ENCODE assay signal across 12 cellular contexts in the genomic region with DNA sequence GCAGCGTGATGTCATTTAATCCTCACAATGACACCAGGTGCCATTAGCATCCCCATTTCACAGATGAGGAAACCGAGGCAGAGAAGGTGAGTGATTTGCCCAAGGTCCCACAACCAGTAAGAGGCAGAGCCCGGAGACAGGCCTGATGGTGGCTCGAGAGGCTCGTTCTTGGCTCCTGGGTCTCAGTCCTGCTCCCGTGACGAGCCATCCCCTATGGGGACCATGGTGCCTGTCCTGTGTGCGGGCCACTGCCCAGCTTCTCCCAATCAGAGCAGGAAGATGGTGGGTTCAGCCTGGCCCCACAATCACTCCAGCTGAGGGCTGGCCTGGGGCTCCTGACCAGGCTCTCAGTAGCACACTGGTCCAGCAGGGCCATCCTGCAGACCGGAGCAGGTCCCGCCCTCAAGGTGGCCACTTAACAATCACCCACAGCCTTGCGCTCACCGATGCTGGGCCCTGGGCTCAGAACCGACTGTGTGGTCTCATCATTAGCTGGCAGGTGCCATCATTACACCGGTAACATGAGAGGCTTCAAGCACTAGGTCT. TPM values are rescaled to one million over a fixed set of nuclear protein-coding genes. Genes with fewer than 3 reads are reported as not detected.
A peak's percentile ranks its signal among the peaks of the same experiment; 100 is the strongest.
DNase-seq lines count a peak whose midpoint lies in the region; ATAC-seq, FAIRE-seq and TF ChIP-seq lines count a peak whose summit lies in the region.
"Had no signal": no experiment of that assay in that cellular context is flagged by ENCODE, and none has a peak within 500 bp of the region (broad histone marks: within the 10 kb centered on the region; RNA-seq: fewer than 3 reads in every experiment).

No MANE protein-coding gene starts in this region.

- no peak overlapping the region for H2AFZ ChIP-seq in HepG2 (ENCODE audit: low read length)
- H2AFZ ChIP-seq in neural progenitor cell (replicated peaks), result no peak overlapping the region

- ATAC-seq in HepG2 (no peak), right lobe of liver (no peak), HG03095 (IDR thresholded peaks at IDR 0.05; ENCODE audit: unreplicated experiment) (no peak), GM21390 (IDR thresholded peaks at IDR 0.05; ENCODE audit: unreplicated experiment) (no peak)

- FAIRE-seq in HepG2 (lab: Jason Lieb, UNC), result no peak

- H3K36me3 Mint-ChIP-seq in endodermal cell (ENCODE audit: low read depth) (no peaks in the 10 kb centered on the region), neural progenitor cell (no peaks in the 10 kb centered on the region)

- H3K4me3 Mint-ChIP-seq in endodermal cell, result no peak overlapping the region
- peak overlapping the region; percentile 54 for H3K4me3 Mint-ChIP-seq in neural progenitor cell

- H3K4me2 ChIP-seq in HepG2 (ENCODE audit: low read depth, low read length) (peak overlapping the region; percentile 52), neural progenitor cell (no peak overlapping the region)

- TF ChIP-seq POLR2A in HepG2 (IDR thresholded peaks at IDR 0.05; ENCODE audit: insufficient read depth in 1 of 2, low read depth in 2 of 2, low read length in 2 of 2), result no peak
- no peak for TF ChIP-seq POLR2A in right lobe of liver (IDR thresholded peaks at IDR 0.05)

- H3K9me3 Mint-ChIP-seq in endodermal cell (peaks cover 10% of the 10 kb centered on the region), neural progenitor cell (no peaks in the 10 kb centered on the region)

- peak overlapping the region; percentile 56 for H3K9ac ChIP-seq in HepG2 (ENCODE audit: insufficient read depth, low read depth, low read length)
- no peak overlapping the region for H3K9ac ChIP-seq in endodermal cell (ENCODE audit: extremely low read depth, low read length, poor library complexity, severe bottlenecking)
- H3K9ac ChIP-seq in neural progenitor cell, result no peak overlapping the region

- DNase-seq in HepG2 (ENCODE audit: low spot score) (no peak), right lobe of liver (no peak), endodermal cell (no peak), neural progenitor cell (ENCODE audit: low spot score) (no peak), NCI-H748 treated with DMSO at 0.1 percent for 48 hours (lab: John Stamatoyannopoulos, UW) (no peak)
- no peak for DNase-seq in NK-92 treated with Interleukin-12 subunit alpha and Interleukin-12 subunit beta, amount 100 ng/mL, for 24 hours (lab: John Stamatoyannopoulos, UW)
- DNase-seq: DMS 273 treated with DMSO at 0.1 percent for 48 hours, NCI-H446, SHP77 treated with DMSO at 0.1 percent for 48 hours, testis had no signal

- BruUV-seq in HepG2 (replicated peaks; lab: Mats Ljungman, UMichigan), result no TSS peak

- H3K27me3 Mint-ChIP-seq in endodermal cell (ENCODE audit: insufficient read depth) (no peaks in the 10 kb centered on the region), neural progenitor cell (ENCODE audit: insufficient read depth, low read depth) (peaks cover 8% of the 10 kb centered on the region)

- peaks cover 8% of the 10 kb centered on the region for H3F3A ChIP-seq in neural progenitor cell (ENCODE audit: low read depth)

- in situ Hi-C loops in HepG2 (cut with HindIII; ENCODE audit: extremely low pct_ligation_motif_present, low pct_unique_long_range_greater_than_20kb), result no loop called here

- TF ChIP-seq EP300 in HepG2 (IDR thresholded peaks at IDR 0.05; ENCODE audit: low read depth in 2 of 2, low read length in 2 of 2) (no peak), HepG2 (CRISPR knock-in tag; IDR thresholded peaks at IDR 0.05; ENCODE audit: borderline replicate concordance) (no peak)

- H3K27ac Mint-ChIP-seq in endodermal cell (no peak overlapping the region), neural progenitor cell (peak overlapping the region; percentile 97)

- 0 out of 2 replicates have a peak, but pooled peaks have one; percentile 12 for TF ChIP-seq RAD21 in HepG2 (CRISPR knock-in tag; IDR thresholded peaks at IDR 0.05)

- peak overlapping the region in 1 of 3 experiments; percentile 18; a peak in 1 of 6 replicates for H3K4me3 ChIP-seq in HepG2 (replicated peaks in 1 of 3; ENCODE audit: insufficient read depth in 1 of 3, low read depth in 2 of 3, low read length in 3 of 3)
- H3K4me3 ChIP-seq in right lobe of liver, result no peak overlapping the region
- H3K4me3 ChIP-seq in endodermal cell (ENCODE audit: low read length), result no peak overlapping the region
- H3K4me3 ChIP-seq in neural progenitor cell, result no peak overlapping the region
- H3K4me3 ChIP-seq: testis had no signal

- H3K9me3 ChIP-seq in HepG2 (ENCODE audit: low read length) (no peaks in the 10 kb centered on the region), right lobe of liver (no peaks in the 10 kb centered on the region), endodermal cell (ENCODE audit: control insufficient read depth, low read length) (no peaks in the 10 kb centered on the region), neural progenitor cell (ENCODE audit: low read depth) (no peaks in the 10 kb centered on the region)
- H3K9me3 ChIP-seq: testis had no signal

- H3K27ac ChIP-seq in HepG2 (ENCODE audit: extremely low read length, insufficient read depth, low read length) (peak overlapping the region; percentile 74), right lobe of liver (no peak overlapping the region), endodermal cell (ENCODE audit: low read depth, low read length) (peak overlapping the region; percentile 67), neural progenitor cell (no peak overlapping the region)
- H3K27ac ChIP-seq: testis had no signal

- no peaks in the 10 kb centered on the region for H3K27me3 ChIP-seq in HepG2 (ENCODE audit: control insufficient read depth in 1 of 2, insufficient read depth in 2 of 2, low read length in 2 of 2)
- no peaks in the 10 kb centered on the region for H3K27me3 ChIP-seq in right lobe of liver
- no peaks in the 10 kb centered on the region for H3K27me3 ChIP-seq in endodermal cell (ENCODE audit: control insufficient read depth, insufficient read depth, low read length, poor library complexity, severe bottlenecking)
- no peaks in the 10 kb centered on the region for H3K27me3 ChIP-seq in neural progenitor cell
- H3K27me3 ChIP-seq: testis had no signal

- no peaks in the 10 kb centered on the region for H3K36me3 ChIP-seq in HepG2 (replicated peaks in 1 of 2; ENCODE audit: control insufficient read depth in 1 of 2, insufficient read depth in 2 of 2, low read length in 2 of 2)
- H3K36me3 ChIP-seq in right lobe of liver, result no peaks in the 10 kb centered on the region
- no peaks in the 10 kb centered on the region for H3K36me3 ChIP-seq in endodermal cell (ENCODE audit: control insufficient read depth, insufficient read depth, low read length)
- no peaks in the 10 kb centered on the region for H3K36me3 ChIP-seq in neural progenitor cell

- TF ChIP-seq CTCF in HepG2 (CRISPR knock-in tag; IDR thresholded peaks at IDR 0.05) (no peak), right lobe of liver (IDR thresholded peaks at IDR 0.05) (no peak), endodermal cell (conservative IDR thresholded peaks at IDR 0.05) (no peak), neural progenitor cell (IDR thresholded peaks at IDR 0.05) (no peak)

- H4K20me1 ChIP-seq in HepG2 (ENCODE audit: insufficient read depth, low read length), result no peaks in the 10 kb centered on the region
- H4K20me1 ChIP-seq in neural progenitor cell (ENCODE audit: low read depth), result no peaks in the 10 kb centered on the region

- H3K4me1 Mint-ChIP-seq in endodermal cell (no peaks in the 10 kb centered on the region), neural progenitor cell (peaks cover 71% of the 10 kb centered on the region)

- intact Hi-C loops in HepG2 (cut with micrococcal nuclease; ENCODE audit: unreplicated experiment), result no loop called here
- intact Hi-C loops in right lobe of liver (cut with DNase I), result no loop called here

- CTCF ChIA-PET in HepG2 (lab: Yijun Ruan, JAX; ENCODE audit: low intra/inter-chr PET ratio, low total read pairs), result no interaction called here

- WGBS in HepG2 (ENCODE audit: low lambda C conversion rate), result 58% methylated on average over 2 of the region's 14 CpGs
- WGBS in right lobe of liver (ENCODE audit: insufficient coverage, low coverage, low lambda C conversion rate, missing lambda C conversion rate), result 60% methylated on average over 1 of the region's 14 CpGs
- WGBS in endodermal cell (ENCODE audit: insufficient coverage in 1 of 2, insufficient read length in 1 of 2), 2 experiments, result 92 to 93% methylated on average over 9 to 14 of the region's 14 CpGs

- POLR2A ChIA-PET in HepG2 (lab: Yijun Ruan, JAX), result interaction anchor here (0.9 to 1.5 kb wide), 2 partner anchors 8 to 25 kb away, joined by 3 to 15 read pairs; a partner anchor contains a TSS

- no peaks in the 10 kb centered on the region for H3K79me2 ChIP-seq in HepG2 (ENCODE audit: insufficient read depth, low read length)
- no peaks in the 10 kb centered on the region for H3K79me2 ChIP-seq in neural progenitor cell (ENCODE audit: low read depth)

- peaks cover 95% of the 10 kb centered on the region for H3K4me1 ChIP-seq in HepG2 (ENCODE audit: insufficient read depth, low read length)
- peaks cover 0 to 24% (median 6%) of the 10 kb centered on the region in 4 donors for H3K4me1 ChIP-seq in right lobe of liver
- no peaks in the 10 kb centered on the region for H3K4me1 ChIP-seq in endodermal cell (ENCODE audit: control insufficient read depth, insufficient read depth, low read length)
- H3K4me1 ChIP-seq in neural progenitor cell, result peaks cover 14% of the 10 kb centered on the region

RNA-seq across cellular contexts. Expression of a gene that starts 3.6 kb away (rescaled TPM):
- total RNA-seq in HepG2 (2016; rRNA removed; fragmentation: Illumina TruSeq; extraction: Trizol) (4.0 and 4.5 TPM in 2 replicates), right lobe of liver (1 to 10 TPM; 2.3 to 7.4 (median 4.4) TPM), endodermal cell (under 1 TPM in 1 of 2 donors, not detected in 1; 0.11 TPM), neural progenitor cell (ENCODE audit: low replicate concordance) (0.12 TPM in 1 of 2 replicates, not detected in the other)
- total RNA-seq in HepG2 (2016; cell fraction: cytosol; rRNA removed; fragmentation: Illumina TruSeq; extraction: Trizol; ENCODE audit: low read depth), result 0.62 and 0.91 TPM in 2 replicates
- total RNA-seq in HepG2 (2016; cell fraction: insoluble cytoplasmic fraction; rRNA removed; fragmentation: Illumina TruSeq; extraction: Trizol), result 4.3 and 4.5 TPM in 2 replicates
- total RNA-seq in HepG2 (2016; cell fraction: membrane; rRNA removed; fragmentation: Illumina TruSeq; extraction: Trizol), result 2.2 and 2.4 TPM in 2 replicates
- total RNA-seq in HepG2 (2016; cell fraction: nucleus; rRNA removed; fragmentation: Illumina TruSeq; extraction: Trizol), result 1.6 and 2.1 TPM in 2 replicates
- 5.1 and 6.7 TPM in 2 replicates for polyA plus RNA-seq in HepG2 (2011; rRNA removed)
- 2.8 and 5.9 TPM in 2 replicates for polyA plus RNA-seq in HepG2 (2011; cell fraction: cytosol; rRNA removed)
- 5.1 and 6.8 TPM in 2 replicates for polyA plus RNA-seq in HepG2 (2011; cell fraction: nucleus; rRNA removed)
- polyA plus RNA-seq in HepG2 (2012), result 2.1 and 3.2 TPM in 2 replicates
- polyA plus RNA-seq in HepG2 (2016; cell fraction: cytosol; fragmentation: Illumina TruSeq; extraction: Trizol; ENCODE audit: low read depth), result 0.81 and 0.85 TPM in 2 replicates
- 4.5 and 4.7 TPM in 2 replicates for polyA plus RNA-seq in HepG2 (2016; cell fraction: insoluble cytoplasmic fraction; fragmentation: Illumina TruSeq; extraction: Trizol; ENCODE audit: low read depth)
- 1.9 and 2.1 TPM in 2 replicates for polyA plus RNA-seq in HepG2 (2016; cell fraction: membrane; fragmentation: Illumina TruSeq; extraction: Trizol; ENCODE audit: low read depth)
- polyA plus RNA-seq in HepG2 (2016; cell fraction: nucleus; fragmentation: Illumina TruSeq; extraction: Trizol; ENCODE audit: insufficient read depth, low read depth), result 4.1 and 4.6 TPM in 2 replicates
- 7.3 and 37.4 TPM in 2 replicates for polyA minus RNA-seq in HepG2 (2011; rRNA and poly(A)+ RNA removed; ENCODE audit: low replicate concordance)
- polyA minus RNA-seq in HepG2 (2011; cell fraction: cytosol; rRNA and poly(A)+ RNA removed), result 2.2 and 3.3 TPM in 2 replicates
- 1.6 and 3.1 TPM in 2 replicates for polyA minus RNA-seq in HepG2 (2011; cell fraction: nucleus; rRNA and poly(A)+ RNA removed)
- 0.64 TPM for polyA plus RNA-seq in endodermal cell (2013, experiment 1 of 2)
- 0.41 TPM for polyA plus RNA-seq in endodermal cell (2013, experiment 2 of 2)

RNA-seq across cellular contexts. Expression of a gene that starts 9.8 kb away (rescaled TPM):
- 2.3 and 8.8 TPM in 2 replicates for total RNA-seq in HepG2 (2016; rRNA removed; fragmentation: Illumina TruSeq; extraction: Trizol)
- 3.9 and 4.4 TPM in 2 replicates for total RNA-seq in HepG2 (2016; cell fraction: cytosol; rRNA removed; fragmentation: Illumina TruSeq; extraction: Trizol; ENCODE audit: low read depth)
- 2.9 and 9.2 TPM in 2 replicates for total RNA-seq in HepG2 (2016; cell fraction: insoluble cytoplasmic fraction; rRNA removed; fragmentation: Illumina TruSeq; extraction: Trizol)
- total RNA-seq in HepG2 (2016; cell fraction: membrane; rRNA removed; fragmentation: Illumina TruSeq; extraction: Trizol), result 4.6 and 5.3 TPM in 2 replicates
- total RNA-seq in HepG2 (2016; cell fraction: nucleus; rRNA removed; fragmentation: Illumina TruSeq; extraction: Trizol), result 10.8 and 10.9 TPM in 2 replicates
- polyA plus RNA-seq in HepG2 (2011; rRNA removed), result 18.9 and 25.3 TPM in 2 replicates
- polyA plus RNA-seq in HepG2 (2011; cell fraction: cytosol; rRNA removed), result 14.1 and 18.0 TPM in 2 replicates
- 71.1 and 107 TPM in 2 replicates for polyA plus RNA-seq in HepG2 (2011; cell fraction: nucleus; rRNA removed)
- 8.1 and 8.5 TPM in 2 replicates for polyA plus RNA-seq in HepG2 (2012)
- 1.5 and 2.4 TPM in 2 replicates for polyA plus RNA-seq in HepG2 (2016; cell fraction: cytosol; fragmentation: Illumina TruSeq; extraction: Trizol; ENCODE audit: low read depth)
- polyA plus RNA-seq in HepG2 (2016; cell fraction: insoluble cytoplasmic fraction; fragmentation: Illumina TruSeq; extraction: Trizol; ENCODE audit: low read depth), result 2.4 and 2.7 TPM in 2 replicates
- 3.0 and 3.2 TPM in 2 replicates for polyA plus RNA-seq in HepG2 (2016; cell fraction: membrane; fragmentation: Illumina TruSeq; extraction: Trizol; ENCODE audit: low read depth)
- polyA plus RNA-seq in HepG2 (2016; cell fraction: nucleus; fragmentation: Illumina TruSeq; extraction: Trizol; ENCODE audit: insufficient read depth, low read depth), result 17.9 and 19.5 TPM in 2 replicates
- polyA minus RNA-seq in HepG2 (2011; rRNA and poly(A)+ RNA removed; ENCODE audit: low replicate concordance), result 56.7 and 87.2 TPM in 2 replicates
- polyA minus RNA-seq in HepG2 (2011; cell fraction: cytosol; rRNA and poly(A)+ RNA removed), result 10.2 and 12.8 TPM in 2 replicates
- 7.0 and 9.1 TPM in 2 replicates for polyA minus RNA-seq in HepG2 (2011; cell fraction: nucleus; rRNA and poly(A)+ RNA removed)
- 10 to 100 TPM; 13.3 to 21.4 (median 17.9) TPM for total RNA-seq in right lobe of liver
- 10 to 100 TPM; 27.1 to 32.0 TPM for total RNA-seq in endodermal cell
- polyA plus RNA-seq in endodermal cell (2013, experiment 1 of 2), result 13.6 TPM
- polyA plus RNA-seq in endodermal cell (2013, experiment 2 of 2), result 10.8 TPM
- total RNA-seq in neural progenitor cell (ENCODE audit: low replicate concordance), result 8.8 and 11.1 TPM in 2 replicates

RNA-seq across cellular contexts. Expression of a gene that starts 16.8 kb away (rescaled TPM):
- total RNA-seq in HepG2 (2016; rRNA removed; fragmentation: Illumina TruSeq; extraction: Trizol) (120 and 158 TPM in 2 replicates), right lobe of liver (100 to 1,000 TPM in 3 of 6 experiments, 10 to 100 TPM in 3; 61.9 to 159 (median 88.4) TPM), endodermal cell (100 to 1,000 TPM; 150 to 168 TPM), neural progenitor cell (ENCODE audit: low replicate concordance) (46.7 and 149 TPM in 2 replicates)
- total RNA-seq in HepG2 (2016; cell fraction: cytosol; rRNA removed; fragmentation: Illumina TruSeq; extraction: Trizol; ENCODE audit: low read depth), result 120 and 122 TPM in 2 replicates
- 111 and 153 TPM in 2 replicates for total RNA-seq in HepG2 (2016; cell fraction: insoluble cytoplasmic fraction; rRNA removed; fragmentation: Illumina TruSeq; extraction: Trizol)
- total RNA-seq in HepG2 (2016; cell fraction: membrane; rRNA removed; fragmentation: Illumina TruSeq; extraction: Trizol), result 119 and 125 TPM in 2 replicates
- total RNA-seq in HepG2 (2016; cell fraction: nucleus; rRNA removed; fragmentation: Illumina TruSeq; extraction: Trizol), result 68.1 and 87.4 TPM in 2 replicates
- 96.7 and 101 TPM in 2 replicates for polyA plus RNA-seq in HepG2 (2011; rRNA removed)
- polyA plus RNA-seq in HepG2 (2011; cell fraction: cytosol; rRNA removed), result 77.4 and 163 TPM in 2 replicates
- 142 and 151 TPM in 2 replicates for polyA plus RNA-seq in HepG2 (2011; cell fraction: nucleus; rRNA removed)
- polyA plus RNA-seq in HepG2 (2012), result 65.2 and 96.9 TPM in 2 replicates
- 109 and 135 TPM in 2 replicates for polyA plus RNA-seq in HepG2 (2016; cell fraction: cytosol; fragmentation: Illumina TruSeq; extraction: Trizol; ENCODE audit: low read depth)
- polyA plus RNA-seq in HepG2 (2016; cell fraction: insoluble cytoplasmic fraction; fragmentation: Illumina TruSeq; extraction: Trizol; ENCODE audit: low read depth), result 108 and 124 TPM in 2 replicates
- polyA plus RNA-seq in HepG2 (2016; cell fraction: membrane; fragmentation: Illumina TruSeq; extraction: Trizol; ENCODE audit: low read depth), result 110 and 125 TPM in 2 replicates
- 158 and 161 TPM in 2 replicates for polyA plus RNA-seq in HepG2 (2016; cell fraction: nucleus; fragmentation: Illumina TruSeq; extraction: Trizol; ENCODE audit: insufficient read depth, low read depth)
- 172 and 212 TPM in 2 replicates for polyA minus RNA-seq in HepG2 (2011; rRNA and poly(A)+ RNA removed; ENCODE audit: low replicate concordance)
- 66.2 and 72.5 TPM in 2 replicates for polyA minus RNA-seq in HepG2 (2011; cell fraction: cytosol; rRNA and poly(A)+ RNA removed)
- polyA minus RNA-seq in HepG2 (2011; cell fraction: nucleus; rRNA and poly(A)+ RNA removed), result 33.6 and 40.9 TPM in 2 replicates
- polyA plus RNA-seq in endodermal cell (2013, experiment 1 of 2), result 151 TPM
- polyA plus RNA-seq in endodermal cell (2013, experiment 2 of 2), result 145 TPM

RNA-seq across cellular contexts. Expression of a gene that starts 25.1 kb away (rescaled TPM):
- 9.9 and 48.0 TPM in 2 replicates for total RNA-seq in HepG2 (2016; rRNA removed; fragmentation: Illumina TruSeq; extraction: Trizol)
- total RNA-seq in HepG2 (2016; cell fraction: cytosol; rRNA removed; fragmentation: Illumina TruSeq; extraction: Trizol; ENCODE audit: low read depth), result 10.6 and 10.9 TPM in 2 replicates
- 7.6 and 52.5 TPM in 2 replicates for total RNA-seq in HepG2 (2016; cell fraction: insoluble cytoplasmic fraction; rRNA removed; fragmentation: Illumina TruSeq; extraction: Trizol)
- 8.3 and 8.4 TPM in 2 replicates for total RNA-seq in HepG2 (2016; cell fraction: membrane; rRNA removed; fragmentation: Illumina TruSeq; extraction: Trizol)
- total RNA-seq in HepG2 (2016; cell fraction: nucleus; rRNA removed; fragmentation: Illumina TruSeq; extraction: Trizol), result 57.2 and 73.6 TPM in 2 replicates
- 69.6 and 97.2 TPM in 2 replicates for polyA plus RNA-seq in HepG2 (2011; rRNA removed)
- polyA plus RNA-seq in HepG2 (2011; cell fraction: cytosol; rRNA removed), result 25.1 and 41.9 TPM in 2 replicates
- 1,399 and 1,906 TPM in 2 replicates for polyA plus RNA-seq in HepG2 (2011; cell fraction: nucleus; rRNA removed)
- 23.6 and 37.0 TPM in 2 replicates for polyA plus RNA-seq in HepG2 (2012)
- 3.6 and 4.6 TPM in 2 replicates for polyA plus RNA-seq in HepG2 (2016; cell fraction: cytosol; fragmentation: Illumina TruSeq; extraction: Trizol; ENCODE audit: low read depth)
- polyA plus RNA-seq in HepG2 (2016; cell fraction: insoluble cytoplasmic fraction; fragmentation: Illumina TruSeq; extraction: Trizol; ENCODE audit: low read depth), result 7.3 and 10.3 TPM in 2 replicates
- polyA plus RNA-seq in HepG2 (2016; cell fraction: membrane; fragmentation: Illumina TruSeq; extraction: Trizol; ENCODE audit: low read depth), result 5.5 and 6.6 TPM in 2 replicates
- polyA plus RNA-seq in HepG2 (2016; cell fraction: nucleus; fragmentation: Illumina TruSeq; extraction: Trizol; ENCODE audit: insufficient read depth, low read depth), result 176 and 189 TPM in 2 replicates
- polyA minus RNA-seq in HepG2 (2011; rRNA and poly(A)+ RNA removed; ENCODE audit: low replicate concordance), result 49.2 and 98.2 TPM in 2 replicates
- 22.7 and 28.6 TPM in 2 replicates for polyA minus RNA-seq in HepG2 (2011; cell fraction: cytosol; rRNA and poly(A)+ RNA removed)
- 100 and 121 TPM in 2 replicates for polyA minus RNA-seq in HepG2 (2011; cell fraction: nucleus; rRNA and poly(A)+ RNA removed)
- total RNA-seq in right lobe of liver, result 10 to 100 TPM; 39.4 to 97.1 (median 69.3) TPM
- 10 to 100 TPM; 61.6 to 70.4 TPM for total RNA-seq in endodermal cell
- polyA plus RNA-seq in endodermal cell (2013, experiment 1 of 2), result 19.0 TPM
- 18.5 TPM for polyA plus RNA-seq in endodermal cell (2013, experiment 2 of 2)
- 10.7 and 19.4 TPM in 2 replicates for total RNA-seq in neural progenitor cell (ENCODE audit: low replicate concordance)

Comparison
In these comparisons a context has a peak if more than half of its experiments do, and no peak if none do; other contexts are left out.
1. H3K27ac ChIP-seq: peak in HepG2 (single experiment) and endodermal cell (single experiment); none in right lobe of liver (0 of 3) and neural progenitor cell (single experiment).